In genomic region chr6:14110001-14110818, GRCh38 we compare ENCODE assay signal across 11 cellular contexts. TPM values are rescaled to one million over a fixed set of nuclear protein-coding genes. Genes with fewer than 3 reads are reported as not detected.
DNase-seq lines count a peak whose midpoint lies in the region; ATAC-seq and TF ChIP-seq lines count a peak whose summit lies in the region.
"Had no signal": no experiment of that assay in that cellular context is flagged by ENCODE, and none has a peak within 500 bp of the region (broad histone marks: within the 10 kb centered on the region; RNA-seq: fewer than 3 reads in every experiment).

No MANE protein-coding gene starts in this region.

- intact Hi-C loops in CD8-positive, alpha-beta T cell (cut with DNase I, micrococcal nuclease) = no loop called here
- intact Hi-C loops in activated CD8-positive, alpha-beta T cell treated with anti-CD3 and anti-CD28 coated beads for 36 hours (cut with micrococcal nuclease) = no loop called here
- intact Hi-C loops in PC-3 (cut with micrococcal nuclease) (no loop called here), uterus (cut with DNase I; ENCODE audit: low total_unique reads) (no loop called here)

- H3K27me3 Mint-ChIP-seq in CD8-positive, alpha-beta T cell (ENCODE audit: low read depth) = peaks cover 10% of the 10 kb centered on the region
- peaks cover 3% of the 10 kb centered on the region for H3K27me3 Mint-ChIP-seq in activated CD8-positive, alpha-beta T cell treated with anti-CD3 and anti-CD28 coated beads for 36 hours
- peaks cover 5 to 19% (median 13%) of the 10 kb centered on the region in 3 donors for H3K27me3 Mint-ChIP-seq in immature natural killer cell (ENCODE audit: low read depth in 3 of 3)

- H3K79me2 ChIP-seq in PC-3 (ENCODE audit: low read length) = no peaks in the 10 kb centered on the region

- H3K36me3 ChIP-seq in CD8-positive, alpha-beta T cell (ENCODE audit: insufficient read depth, low read length) = no peaks in the 10 kb centered on the region
- H3K36me3 ChIP-seq in PC-3 (ENCODE audit: low read depth, low read length) (no peaks in the 10 kb centered on the region), uterus (no peaks in the 10 kb centered on the region)

- H4K20me1 ChIP-seq in PC-3 (ENCODE audit: low read length) = no peaks in the 10 kb centered on the region

- CTCF ChIA-PET in CD8-positive, alpha-beta T cell (lab: Charles Lee) = interaction anchor here (1.2 to 2.2 kb wide), 4 partner anchors 19 to 236 kb away, joined by 3 to 7 read pairs (median 6); no protein-coding TSS in a partner anchor
- CTCF ChIA-PET in activated CD8-positive, alpha-beta T cell treated with anti-CD3 and anti-CD28 coated beads for 36 hours (lab: Charles Lee) = interaction anchor here (0.8 to 4.2 kb wide), 10 partner anchors 10 to 66 kb away, joined by 3 to 19 read pairs (median 4); no protein-coding TSS in a partner anchor
- CTCF ChIA-PET in PC-3 (lab: Charles Lee) = no interaction called here

- TF ChIP-seq POLR2A in uterus (IDR thresholded peaks at IDR 0.05) = no peak

- no peaks in the 10 kb centered on the region for H3K27me3 ChIP-seq in CD8-positive, alpha-beta T cell (ENCODE audit: insufficient read depth, low read length)
- no peaks in the 10 kb centered on the region for H3K27me3 ChIP-seq in PC-3 (ENCODE audit: low read length)
- H3K27me3 ChIP-seq in uterus = no peaks in the 10 kb centered on the region

- H3K27ac Mint-ChIP-seq in CD8-positive, alpha-beta T cell = peak overlapping the region; percentile 76
- H3K27ac Mint-ChIP-seq in activated CD8-positive, alpha-beta T cell treated with anti-CD3 and anti-CD28 coated beads for 36 hours = peak overlapping the region; percentile 87
- peak overlapping the region in 3 of 6 donors; percentile 6 to 36 (median 30) for H3K27ac Mint-ChIP-seq in immature natural killer cell

- no peak overlapping the region for H3K4me2 ChIP-seq in PC-3 (ENCODE audit: low read length)

- H3K36me3 Mint-ChIP-seq in CD8-positive, alpha-beta T cell = no peaks in the 10 kb centered on the region
- peaks cover 8% of the 10 kb centered on the region for H3K36me3 Mint-ChIP-seq in activated CD8-positive, alpha-beta T cell treated with anti-CD3 and anti-CD28 coated beads for 36 hours (ENCODE audit: low read depth)
- H3K36me3 Mint-ChIP-seq in immature natural killer cell = peaks cover 0 to 6% (median 0%) of the 10 kb centered on the region in 3 donors

- H3K27ac ChIP-seq in CD8-positive, alpha-beta T cell (ENCODE audit: low read depth, low read length) = no peak overlapping the region
- no peak overlapping the region for H3K27ac ChIP-seq in PC-3 (ENCODE audit: low read length)
- H3K27ac ChIP-seq in uterus = no peak overlapping the region

- no peak overlapping the region for H2AFZ ChIP-seq in PC-3 (ENCODE audit: low read length)

- DNase-seq in CD8-positive, alpha-beta T cell = peak in 1 of 7 experiments; percentile 42
- DNase-seq in activated CD8-positive, alpha-beta T cell treated with anti-CD3 and anti-CD28 coated beads for 36 hours = peak; percentile 40
- no peak for DNase-seq in PC-3
- DNase-seq in uterus = no peak
- DNase-seq in immature natural killer cell = no peak
- no peak for DNase-seq in globus pallidus (ENCODE audit: low spot score)
- DNase-seq: Caco-2; NK-92 treated with Interleukin-12 subunit alpha and Interleukin-12 subunit beta, amount 100 ng/mL, for 24 hours had no signal

- H3K4me1 Mint-ChIP-seq in CD8-positive, alpha-beta T cell (ENCODE audit: low read depth) = peaks cover 23% of the 10 kb centered on the region
- peaks cover 32% of the 10 kb centered on the region for H3K4me1 Mint-ChIP-seq in activated CD8-positive, alpha-beta T cell treated with anti-CD3 and anti-CD28 coated beads for 36 hours (ENCODE audit: low read depth)
- H3K4me1 Mint-ChIP-seq in immature natural killer cell = peaks cover 4 to 8% of the 10 kb centered on the region in 2 donors

- POLR2A ChIA-PET in CD8-positive, alpha-beta T cell (lab: Charles Lee) = interaction anchor here (0.5 to 1.3 kb wide), 2 partner anchors 495 to 742 kb away, joined by 3 to 5 read pairs; partner anchors contain the start of gene NOL7
- POLR2A ChIA-PET in activated CD8-positive, alpha-beta T cell treated with anti-CD3 and anti-CD28 coated beads for 36 hours (lab: Charles Lee) = interaction anchor here (1.0 to 2.6 kb wide), 7 partner anchors 9 to 38 kb away, joined by 3 to 16 read pairs (median 4); no protein-coding TSS in a partner anchor
- POLR2A ChIA-PET in PC-3 (lab: Charles Lee; ENCODE audit: unreplicated experiment) = no interaction called here

- peak overlapping the region; percentile 27 for H3K4me3 Mint-ChIP-seq in CD8-positive, alpha-beta T cell
- peak overlapping the region; percentile 32 for H3K4me3 Mint-ChIP-seq in activated CD8-positive, alpha-beta T cell treated with anti-CD3 and anti-CD28 coated beads for 36 hours
- no peak overlapping the region for H3K4me3 Mint-ChIP-seq in immature natural killer cell

- H3K9me3 Mint-ChIP-seq in CD8-positive, alpha-beta T cell = peaks cover 4% of the 10 kb centered on the region
- peaks cover 13% of the 10 kb centered on the region for H3K9me3 Mint-ChIP-seq in activated CD8-positive, alpha-beta T cell treated with anti-CD3 and anti-CD28 coated beads for 36 hours
- peaks cover 0 to 11% (median 2%) of the 10 kb centered on the region in 6 donors for H3K9me3 Mint-ChIP-seq in immature natural killer cell

- no TSS peak for BruUV-seq in PC-3 (replicated peaks; lab: Mats Ljungman, UMichigan)

- TF ChIP-seq CTCF in CD8-positive, alpha-beta T cell (IDR thresholded peaks at IDR 0.05) = no peak
- TF ChIP-seq CTCF in activated CD8-positive, alpha-beta T cell treated with anti-CD3 and anti-CD28 coated beads for 36 hours (IDR thresholded peaks at IDR 0.05) = no peak
- TF ChIP-seq CTCF in PC-3 (conservative IDR thresholded peaks at IDR 0.05; ENCODE audit: low read depth, low read length) (no peak), uterus (IDR thresholded peaks at IDR 0.05) (no peak)

- no peaks in the 10 kb centered on the region for H3K9me2 ChIP-seq in PC-3 (replicated peaks; ENCODE audit: low read length)

- ATAC-seq in CD8-positive, alpha-beta T cell = peak; percentile 44
- ATAC-seq in GM19025 (IDR thresholded peaks at IDR 0.05; ENCODE audit: low read depth, unreplicated experiment) (peak; percentile 56), HG02970 (IDR thresholded peaks at IDR 0.05; ENCODE audit: low FRiP score, unreplicated experiment) (peak; percentile 49), PC-3 (no peak)
- ATAC-seq in activated CD8-positive, alpha-beta T cell treated with anti-CD3 and anti-CD28 coated beads for 36 hours = peak; percentile 62

- H3K9ac ChIP-seq in PC-3 (ENCODE audit: low read length) = no peak overlapping the region

- no peaks in the 10 kb centered on the region for H3K9me3 ChIP-seq in CD8-positive, alpha-beta T cell (ENCODE audit: low read length)
- H3K9me3 ChIP-seq in PC-3 (ENCODE audit: low read length) = peaks cover 10% of the 10 kb centered on the region; the same call in 1 of the 2 replicates
- H3K9me3 ChIP-seq in uterus = no peaks in the 10 kb centered on the region

- no peaks in the 10 kb centered on the region for H3F3A ChIP-seq in PC-3 (ENCODE audit: low read length, unreplicated experiment)

- no peak overlapping the region for H3K4me3 ChIP-seq in CD8-positive, alpha-beta T cell (ENCODE audit: low read depth, low read length)
- no peak overlapping the region for H3K4me3 ChIP-seq in PC-3 (ENCODE audit: low read length)
- no peak overlapping the region for H3K4me3 ChIP-seq in uterus
- H3K4me3 ChIP-seq: lung had no signal

- H3K4me1 ChIP-seq in CD8-positive, alpha-beta T cell (ENCODE audit: insufficient read depth, low read length) = peaks cover 17% of the 10 kb centered on the region
- no peaks in the 10 kb centered on the region for H3K4me1 ChIP-seq in PC-3 (ENCODE audit: insufficient read depth, low read length)
- no peaks in the 10 kb centered on the region for H3K4me1 ChIP-seq in uterus
- H3K4me1 ChIP-seq: Caco-2 had no signal

RNA-seq across cellular contexts. Expression of gene CD83, which starts 7.4 kb away (rescaled TPM):
- 10 to 100 TPM; 57.2 to 60.4 TPM for total RNA-seq in CD8-positive, alpha-beta T cell
- total RNA-seq in activated CD8-positive, alpha-beta T cell treated with anti-CD3 and anti-CD28 coated beads for 36 hours = 10 to 100 TPM; 24.4 to 24.7 TPM
- total RNA-seq in PC-3 (2014; rRNA removed) (13.0 and 15.2 TPM in 2 replicates), uterus (10 to 100 TPM in 1 of 4 donors, 1 to 10 TPM in 3; 2.0 to 16.9 (median 7.9) TPM)
- polyA plus RNA-seq in immature natural killer cell = 10 to 100 TPM in 1 of 3 donors, 1 to 10 TPM in 2; 3.3 to 11.8 (median 5.0) TPM

Comparison
In these comparisons a context has a peak if more than half of its experiments do, and no peak if none do; other contexts are left out.
1. H3K4me3 Mint-ChIP-seq: peak in CD8-positive, alpha-beta T cell (single experiment) and activated CD8-positive, alpha-beta T cell treated with anti-CD3 and anti-CD28 coated beads for 36 hours (single experiment); none in immature natural killer cell (0 of 5).